22 cellular contexts compared by ENCODE assay signal in genomic region chr17:62676231-62676943, GRCh38.
"Had no signal": no experiment of that assay in that cellular context is flagged by ENCODE, and none has a peak within 500 bp of the region (broad histone marks: within the 10 kb centered on the region; RNA-seq: fewer than 3 reads in every experiment).

No MANE protein-coding gene starts in this region.

- ATAC-seq: activated CD4-positive, alpha-beta T cell treated with anti-CD3 and anti-CD28 coated beads for 36 hours; activated CD8-positive, alpha-beta T cell treated with anti-CD3 and anti-CD28 coated beads for 36 hours; activated T-cell treated with anti-CD3 and anti-CD28 coated beads, Interleukin-2, amount 50 U/mL, for 72 hours; T-helper 17 cell had no signal

- H3K36me3 Mint-ChIP-seq: activated naive CD8-positive, alpha-beta T cell treated with anti-CD3 and anti-CD28 coated beads, Interleukin-2, amount 10 ng/mL, durations not matched to agents 7 days and 5 days had no signal

- H3K27ac Mint-ChIP-seq: activated CD4-positive, alpha-beta T cell treated with anti-CD3 and anti-CD28 coated beads for 36 hours; activated CD8-positive, alpha-beta T cell treated with anti-CD3 and anti-CD28 coated beads for 36 hours; activated naive CD8-positive, alpha-beta T cell treated with anti-CD3 and anti-CD28 coated beads, Interleukin-2, amount 10 ng/mL, durations not matched to agents 7 days and 5 days; activated T-cell treated with anti-CD3 and anti-CD28 coated beads, Interleukin-2, amount 50 U/mL, for 72 hours; activated T-helper 2 cell treated with anti-CD3 and anti-CD28 coated beads, Interferon-gamma antibody, Interleukin-2, Interleukin-4, amounts not matched to agents 10 μg/mL and 5 μg/mL and 100 μg/mL, durations not matched to agents 14 hours and 24 hours and 36 hours; T-helper 17 cell had no signal

- H3K36me3 ChIP-seq: adrenal gland, Peyer's patch had no signal

- FAIRE-seq: TTC549 had no signal

- H3K4me1 Mint-ChIP-seq: activated CD4-positive, alpha-beta T cell treated with anti-CD3 and anti-CD28 coated beads for 36 hours; activated naive CD8-positive, alpha-beta T cell treated with anti-CD3 and anti-CD28 coated beads, Interleukin-2, amount 10 ng/mL, durations not matched to agents 7 days and 5 days had no signal

- DNase-seq: activated CD4-positive, alpha-beta T cell treated with anti-CD3 and anti-CD28 coated beads for 36 hours; activated CD4-positive, CD25-positive, alpha-beta regulatory T cell; activated CD8-positive, alpha-beta memory T cell treated with anti-CD3 and anti-CD28 coated beads, Interleukin-2, amount 50 U/mL, for 4 hours; activated CD8-positive, alpha-beta T cell treated with anti-CD3 and anti-CD28 coated beads for 36 hours; activated gamma-delta T cell treated with Interleukin-2 at 50 U/mL for 16 hours; activated naive CD4-positive, alpha-beta T cell treated with anti-CD3 and anti-CD28 coated beads, Interleukin-2, amount 50 U/mL, for 16 hours; activated naive CD8-positive, alpha-beta T cell treated with anti-CD3 and anti-CD28 coated beads, Interleukin-2, amount 10 ng/mL, durations not matched to agents 7 days and 5 days; activated T-cell treated with anti-CD3 and anti-CD28 coated beads, Interleukin-2, amount 50 U/mL, for 72 hours; adrenal gland; KG1; NCI-H1048; NCI-H146; NCI-H187 treated with DMSO at 0.1 percent for 48 hours; NCI-H2081 treated with DMSO at 0.1 percent for 48 hours; NCI-H446; NCI-H524; Peyer's patch; SHP77 treated with DMSO at 0.1 percent for 48 hours; T-helper 17 cell; T1000 had no signal

- H3K4me1 ChIP-seq: adrenal gland, Peyer's patch had no signal

- H3K9me3 Mint-ChIP-seq: activated CD8-positive, alpha-beta T cell treated with anti-CD3 and anti-CD28 coated beads for 36 hours; activated naive CD8-positive, alpha-beta T cell treated with anti-CD3 and anti-CD28 coated beads, Interleukin-2, amount 10 ng/mL, durations not matched to agents 7 days and 5 days; activated T-cell treated with anti-CD3 and anti-CD28 coated beads, Interleukin-2, amount 50 U/mL, for 72 hours; activated T-helper 2 cell treated with anti-CD3 and anti-CD28 coated beads, Interferon-gamma antibody, Interleukin-2, Interleukin-4, amounts not matched to agents 10 μg/mL and 5 μg/mL and 100 μg/mL, durations not matched to agents 14 hours and 24 hours and 36 hours had no signal

- H3K4me3 Mint-ChIP-seq: activated CD4-positive, alpha-beta T cell treated with anti-CD3 and anti-CD28 coated beads for 36 hours; activated CD8-positive, alpha-beta T cell treated with anti-CD3 and anti-CD28 coated beads for 36 hours; activated naive CD8-positive, alpha-beta T cell treated with anti-CD3 and anti-CD28 coated beads, Interleukin-2, amount 10 ng/mL, durations not matched to agents 7 days and 5 days; activated T-cell treated with anti-CD3 and anti-CD28 coated beads, Interleukin-2, amount 50 U/mL, for 72 hours; T-helper 17 cell had no signal

- H3K27me3 Mint-ChIP-seq: activated CD4-positive, alpha-beta T cell treated with anti-CD3 and anti-CD28 coated beads for 36 hours; activated CD8-positive, alpha-beta T cell treated with anti-CD3 and anti-CD28 coated beads for 36 hours; activated naive CD8-positive, alpha-beta T cell treated with anti-CD3 and anti-CD28 coated beads, Interleukin-2, amount 10 ng/mL, durations not matched to agents 7 days and 5 days; T-helper 17 cell had no signal

- H3K27me3 ChIP-seq: adrenal gland, Peyer's patch had no signal

- H3K27ac ChIP-seq: Peyer's patch had no signal

- H3K9me3 ChIP-seq: adrenal gland, Peyer's patch had no signal

- H3K4me3 ChIP-seq: adrenal gland, Peyer's patch had no signal
